1 cellular context compared by ENCODE assay signal in the genomic region with DNA sequence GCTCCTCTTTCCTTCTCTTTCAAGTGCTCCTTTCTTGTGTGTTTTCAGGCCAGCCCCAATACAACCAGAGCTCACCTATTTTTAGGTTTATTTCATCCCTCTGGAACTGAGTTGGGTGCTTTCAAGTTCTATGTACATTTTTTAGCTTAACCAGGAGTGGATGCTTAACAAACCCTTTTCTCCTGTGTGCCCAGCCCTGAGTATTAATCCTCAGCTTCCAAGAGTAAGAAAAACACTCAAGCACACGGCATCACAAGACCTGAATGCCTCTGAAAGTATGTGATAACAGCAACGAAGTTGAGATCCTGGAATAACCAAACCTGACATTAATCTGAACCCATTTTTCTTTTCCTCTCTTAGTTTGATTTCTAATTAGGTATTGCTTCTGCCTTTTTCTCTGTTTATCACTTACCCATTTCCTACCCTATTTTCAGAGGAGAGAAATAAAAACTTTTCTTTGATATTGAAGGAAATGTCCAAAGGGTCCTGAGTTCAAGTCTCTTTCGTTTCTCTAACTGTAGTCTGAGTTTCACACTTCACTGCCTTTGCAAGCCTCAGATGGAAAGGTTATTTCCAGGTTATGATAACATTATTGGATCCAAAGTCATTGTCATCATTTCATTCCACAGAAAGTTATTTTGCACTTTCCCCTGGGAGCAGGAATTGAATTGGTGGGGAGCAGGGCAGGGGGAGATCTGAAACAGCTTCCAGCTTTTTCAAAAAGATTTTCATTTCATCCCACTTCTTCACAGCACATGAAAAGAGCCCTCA.
TF ChIP-seq lines count a peak whose summit lies in the region.

No MANE protein-coding gene starts in this region.

TF ChIP-seq in K562, 482 proteins besides CTCF, POLR2A, EP300 and RAD21 (continued from another document):
- TF ChIP-seq, protein P1, sequence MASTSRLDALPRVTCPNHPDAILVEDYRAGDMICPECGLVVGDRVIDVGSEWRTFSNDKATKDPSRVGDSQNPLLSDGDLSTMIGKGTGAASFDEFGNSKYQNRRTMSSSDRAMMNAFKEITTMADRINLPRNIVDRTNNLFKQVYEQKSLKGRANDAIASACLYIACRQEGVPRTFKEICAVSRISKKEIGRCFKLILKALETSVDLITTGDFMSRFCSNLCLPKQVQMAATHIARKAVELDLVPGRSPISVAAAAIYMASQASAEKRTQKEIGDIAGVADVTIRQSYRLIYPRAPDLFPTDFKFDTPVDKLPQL (IDR thresholded peaks at IDR 0.05; ENCODE audit: extremely low read depth, insufficient read length), result no peak
- no peak for TF ChIP-seq HDAC3 (IDR thresholded peaks at IDR 0.05; ENCODE audit: borderline replicate concordance, partially characterized antibody)
- 0 out of 2 replicates have a peak, but pooled peaks have one; percentile 15 for TF ChIP-seq ADNP (tag; IDR thresholded peaks at IDR 0.05)
- no peak for TF ChIP-seq ZNF766 (CRISPR knock-in tag; conservative IDR thresholded peaks at IDR 0.05)
- no peak for TF ChIP-seq POU5F1 (IDR thresholded peaks at IDR 0.05; ENCODE audit: borderline replicate concordance, low read depth, low read length, partially characterized antibody)
- TF ChIP-seq MCM5 (IDR thresholded peaks at IDR 0.05; ENCODE audit: low read depth), result no peak
- TF ChIP-seq SIN3B (IDR thresholded peaks at IDR 0.05; ENCODE audit: low read depth), result no peak
- no peak for TF ChIP-seq NCOA6 (IDR thresholded peaks at IDR 0.05)
- no peak for TF ChIP-seq PCBP1 (IDR thresholded peaks at IDR 0.05; ENCODE audit: low read depth, low read length, poor library complexity, severe bottlenecking)
- no peak for TF ChIP-seq PHF8 (IDR thresholded peaks at IDR 0.05; ENCODE audit: borderline replicate concordance, low read length)
